Comparison of ENCODE assay signal across 19 cellular contexts in genomic region chr2:144071461-144071860, GRCh38.
DNase-seq lines count a peak whose midpoint lies in the region; TF ChIP-seq lines count a peak whose summit lies in the region.
"Had no signal": no experiment of that assay in that cellular context is flagged by ENCODE, and none has a peak within 500 bp of the region (broad histone marks: within the 10 kb centered on the region; RNA-seq: fewer than 3 reads in every experiment).

No MANE protein-coding gene starts in this region.

- H2BK20ac ChIP-seq in H9 (ENCODE audit: low read depth, low read length, poor library complexity, severe bottlenecking), result no peak overlapping the region

- H2AFZ ChIP-seq in H9 (ENCODE audit: low read length), result no peak overlapping the region

- H3K9me3 ChIP-seq in AG04450 (ENCODE audit: control insufficient read depth, insufficient read depth, low read length) (no peaks in the 10 kb centered on the region), H9 (ENCODE audit: control insufficient read depth, low read depth, low read length) (no peaks in the 10 kb centered on the region)
- H3K9me3 ChIP-seq: esophagus muscularis mucosa had no signal

- no peak overlapping the region for H2BK15ac ChIP-seq in H9 (ENCODE audit: low read depth, low read length)

- H2BK12ac ChIP-seq in H9 (ENCODE audit: insufficient read length, low read depth, low read length), result no peak overlapping the region

- H3T11ph ChIP-seq in H9 (ENCODE audit: low read length), result no peak overlapping the region

- no peak overlapping the region for H3K4me3 ChIP-seq in AG04450 (ENCODE audit: low read depth, low read length)
- no peak overlapping the region for H3K4me3 ChIP-seq in fibroblast of villous mesenchyme (ENCODE audit: low read depth, low read length)
- H3K4me3 ChIP-seq in dorsolateral prefrontal cortex, result no peak overlapping the region
- H3K4me3 ChIP-seq: esophagus muscularis mucosa, lung had no signal

- TF ChIP-seq CTCF in AG04450 (IDR thresholded peaks at IDR 0.05; ENCODE audit: low read depth, low read length), result peak; percentile 80
- peak; percentile 29; the same call in 2 of the 3 replicates for TF ChIP-seq CTCF in H9 (conservative IDR thresholded peaks at IDR 0.05)
- TF ChIP-seq CTCF in fibroblast of villous mesenchyme (IDR thresholded peaks at IDR 0.05; ENCODE audit: insufficient read depth, low read depth, low read length), result peak; percentile 36
- TF ChIP-seq CTCF in dorsolateral prefrontal cortex (IDR thresholded peaks at IDR 0.05 in 54 of 56, conservative IDR thresholded peaks at IDR 0.05 in 2 of 56; ENCODE audit: low read depth in 1 of 56, partially characterized antibody in 56 of 56), result peak in 24 of 56 donors; percentile 2 to 52 (median 26)

- no peaks in the 10 kb centered on the region for H3K36me3 Mint-ChIP-seq in H9 (ENCODE audit: insufficient read depth in 1 of 3, low read depth in 3 of 3)

- no CpG with 5 or more reads among the region's 4 CpGs for WGBS in H9 (ENCODE audit: extremely low coverage, insufficient read length, low lambda C conversion rate)

- no peaks in the 10 kb centered on the region for H3K9me3 Mint-ChIP-seq in H9
- H3K9me3 Mint-ChIP-seq: activated naive CD8-positive, alpha-beta T cell treated with anti-CD3 and anti-CD28 coated beads, Interleukin-2, amount 50 U/mL, for 24 hours; dendritic cell treated with granulocyte-macrophage colony-stimulating factor and Interleukin-4, amounts not matched to agents 40 ng/mL and 50 ng/mL, for 4 days had no signal

- no peak overlapping the region for H3K4me2 ChIP-seq in H9 (ENCODE audit: insufficient read depth, insufficient read length, low read length)

- no peak overlapping the region for H2BK120ac ChIP-seq in H9 (ENCODE audit: low read depth, low read length, poor library complexity, severe bottlenecking)

- no peaks in the 10 kb centered on the region for H3K4me1 ChIP-seq in H9 (ENCODE audit: insufficient read depth, low read length)
- H3K4me1 ChIP-seq: esophagus muscularis mucosa had no signal

- no peak overlapping the region for H3K9ac ChIP-seq in H9 (ENCODE audit: extremely low read depth, insufficient read length, low read length)

- H3K27ac ChIP-seq in AG04450 (ENCODE audit: low read depth, low read length) (no peak overlapping the region), H9 (ENCODE audit: insufficient read length, low read depth, low read length) (no peak overlapping the region), dorsolateral prefrontal cortex (peak overlapping the region in 1 of 59 donors; percentile 28)
- H3K27ac ChIP-seq: esophagus muscularis mucosa had no signal

- H4K5ac ChIP-seq in H9 (ENCODE audit: insufficient read length, low read depth, low read length), result no peak overlapping the region

- H3K79me2 ChIP-seq in H9 (ENCODE audit: insufficient read depth, low read length), result no peaks in the 10 kb centered on the region

- peak; percentile 50 for DNase-seq in AG04450 (ENCODE audit: low read depth, low spot score)
- DNase-seq in H9, result no peak
- DNase-seq in astrocyte of the hippocampus (ENCODE audit: low read depth, low spot score), result peak; percentile 29
- no peak for DNase-seq in fibroblast of villous mesenchyme (ENCODE audit: low read depth)
- no peak for DNase-seq in NCI-H510A (lab: John Stamatoyannopoulos, UW)
- DNase-seq in dorsolateral prefrontal cortex, result no peak
- no peak for DNase-seq in head of caudate nucleus
- DNase-seq in medulla oblongata (ENCODE audit: extremely low spot score), result no peak
- DNase-seq: activated CD4-positive, alpha-beta T cell treated with anti-CD3 and anti-CD28 coated beads, Interleukin-2, amount 50 U/mL, for 1 hour; activated naive CD8-positive, alpha-beta T cell treated with anti-CD3 and anti-CD28 coated beads, Interleukin-2, amount 50 U/mL, for 24 hours; AML-193; DMS153; NCI-H1048; stimulated activated CD4-positive, alpha-beta T cell treated with anti-CD3 and anti-CD28 coated beads, Interleukin-2, amount 100 ng/mL, for 24 hours; T1000; trophoblast cell had no signal

- intact Hi-C loops in dorsolateral prefrontal cortex (cut with DNase I) (no loop called here), head of caudate nucleus (cut with DNase I) (no loop called here)

- no peak overlapping the region for H2BK5ac ChIP-seq in H9 (ENCODE audit: insufficient read length, low read length)

- no peaks in the 10 kb centered on the region for H4K20me1 ChIP-seq in H9 (ENCODE audit: control insufficient read depth, insufficient read depth, insufficient read length)

- H4K91ac ChIP-seq in H9 (ENCODE audit: insufficient read length, low read depth, low read length), result no peak overlapping the region

- no peak overlapping the region for H4K8ac ChIP-seq in H9 (replicated peaks; ENCODE audit: insufficient read length, low read depth, low read length)

- POLR2A ChIA-PET in AG04450 (lab: Yijun Ruan, JAX), result interaction anchor here (0.6 kb wide), 1 partner anchor 261 kb away, joined by 4 read pairs; no protein-coding TSS in a partner anchor

- H3K79me1 ChIP-seq in H9 (ENCODE audit: insufficient read depth, low read depth, low read length, poor library complexity, severe bottlenecking), result no peaks in the 10 kb centered on the region

- no peak overlapping the region for H3K18ac ChIP-seq in H9 (ENCODE audit: insufficient read length, low read depth, low read length)

- peaks cover 11 to 19% of the 10 kb centered on the region in 2 experiments for H3K4me1 Mint-ChIP-seq in H9
- H3K4me1 Mint-ChIP-seq: activated naive CD8-positive, alpha-beta T cell treated with anti-CD3 and anti-CD28 coated beads, Interleukin-2, amount 50 U/mL, for 24 hours had no signal

- H2AK5ac ChIP-seq in H9 (ENCODE audit: insufficient read length, low read length), result no peak overlapping the region

- no peak overlapping the region for H3K4ac ChIP-seq in H9 (ENCODE audit: low read depth, low read length)

- no peak overlapping the region for H3K56ac ChIP-seq in H9 (ENCODE audit: insufficient read length, low read depth, low read length)

- H3K27ac Mint-ChIP-seq in H9, result no peak overlapping the region; a peak in 1 of 7 replicates
- H3K27ac Mint-ChIP-seq: activated naive CD8-positive, alpha-beta T cell treated with anti-CD3 and anti-CD28 coated beads, Interleukin-2, amount 50 U/mL, for 24 hours; dendritic cell treated with granulocyte-macrophage colony-stimulating factor and Interleukin-4, amounts not matched to agents 40 ng/mL and 50 ng/mL, for 4 days had no signal

- no peaks in the 10 kb centered on the region for H3K23me2 ChIP-seq in H9 (ENCODE audit: insufficient read length, low read depth, low read length, poor library complexity, severe bottlenecking)

- H3K4me3 Mint-ChIP-seq in H9, result no peak overlapping the region
- H3K4me3 Mint-ChIP-seq: activated naive CD8-positive, alpha-beta T cell treated with anti-CD3 and anti-CD28 coated beads, Interleukin-2, amount 50 U/mL, for 24 hours; dendritic cell treated with granulocyte-macrophage colony-stimulating factor and Interleukin-4, amounts not matched to agents 40 ng/mL and 50 ng/mL, for 4 days had no signal

- no peak overlapping the region for H3K23ac ChIP-seq in H9 (ENCODE audit: insufficient read length, low read depth, low read length)

- H3K27me3 ChIP-seq in AG04450 (ENCODE audit: control insufficient read depth, insufficient read depth, low read length) (no peaks in the 10 kb centered on the region), H9 (ENCODE audit: insufficient read depth, low read length) (no peaks in the 10 kb centered on the region), dorsolateral prefrontal cortex (no peaks in the 10 kb centered on the region)
- H3K27me3 ChIP-seq: esophagus muscularis mucosa had no signal

- no peak overlapping the region for H3K14ac ChIP-seq in H9 (ENCODE audit: insufficient read depth, low read length)

- no peaks in the 10 kb centered on the region for H3K27me3 Mint-ChIP-seq in H9 (ENCODE audit: low read depth)
- H3K27me3 Mint-ChIP-seq: activated naive CD8-positive, alpha-beta T cell treated with anti-CD3 and anti-CD28 coated beads, Interleukin-2, amount 50 U/mL, for 24 hours; dendritic cell treated with granulocyte-macrophage colony-stimulating factor and Interleukin-4, amounts not matched to agents 40 ng/mL and 50 ng/mL, for 4 days had no signal

- CTCF ChIA-PET in AG04450 (lab: Charles Lee), result no interaction called here

Comparison
In these comparisons a context has a peak if more than half of its experiments do, and no peak if none do; other contexts are left out.
1. DNase-seq: peak in AG04450 (single experiment) and astrocyte of the hippocampus (single experiment); none in H9 (single experiment), fibroblast of villous mesenchyme (single experiment), NCI-H510A (single experiment), dorsolateral prefrontal cortex (0 of 10), head of caudate nucleus (0 of 42) and medulla oblongata (single experiment).